Comparison of ENCODE assay signal across 8 cellular contexts in genomic region chr3:138417559-138417982, GRCh38. TPM values are rescaled to one million over a fixed set of nuclear protein-coding genes. Genes with fewer than 3 reads are reported as not detected.
DNase-seq lines count a peak whose midpoint lies in the region; ATAC-seq and TF ChIP-seq lines count a peak whose summit lies in the region.

No MANE protein-coding gene starts in this region.

- TF ChIP-seq CTCF in A673 (conservative IDR thresholded peaks at IDR 0.05; ENCODE audit: low read depth, low read length) (peak; percentile 92), WTC11 (IDR thresholded peaks at IDR 0.05) (peak; percentile 91), cardiac fibroblast (IDR thresholded peaks at IDR 0.05; ENCODE audit: low read depth, low read length) (peak; percentile 98), kidney epithelial cell (IDR thresholded peaks at IDR 0.05; ENCODE audit: insufficient read depth, low read length, poor library complexity, severe bottlenecking) (peak; percentile 98)

- CTCF ChIA-PET in A673 (lab: Charles Lee), result interaction anchor here (0.6 to 1.6 kb wide), 7 partner anchors 12 to 506 kb away, joined by 3 to 9 read pairs (median 3); no protein-coding TSS in a partner anchor
- CTCF ChIA-PET in WTC11 (lab: Charles Lee), result interaction anchor here (0.6 to 2.7 kb wide), 50 partner anchors 8 to 562 kb away, joined by 3 to 37 read pairs (median 5); partner anchors contain the start of genes ESYT3 and MRAS

- H3K4me3 ChIP-seq in A673 (ENCODE audit: low read depth, low read length, poor library complexity, severe bottlenecking) (no peak overlapping the region), cardiac fibroblast (replicated peaks in 1 of 2; ENCODE audit: low read depth in 2 of 2, low read length in 2 of 2) (no peak overlapping the region), kidney epithelial cell (ENCODE audit: low read depth, low read length) (no peak overlapping the region)

- no peaks in the 10 kb centered on the region for H3K9me3 ChIP-seq in A673 (ENCODE audit: low read depth, low read length, poor library complexity, severe bottlenecking)

- peaks cover 27% of the 10 kb centered on the region for H3K27me3 Mint-ChIP-seq in WTC11 (ENCODE audit: low read depth)

- H3K27ac ChIP-seq in A673 (ENCODE audit: low read depth, low read length, poor library complexity, severe bottlenecking), result no peak overlapping the region

- H3K36me3 Mint-ChIP-seq in WTC11, result peaks cover 22% of the 10 kb centered on the region

- H3K4me1 Mint-ChIP-seq in WTC11, result peaks cover 15% of the 10 kb centered on the region

- DNase-seq in A673 (ENCODE audit: low spot score), result peak; percentile 86
- peak; percentile 44 for DNase-seq in NCI-H2227 treated with DMSO at 0.1 percent for 48 hours (lab: John Stamatoyannopoulos, UW)
- peak; percentile 88 for DNase-seq in WTC11 (ENCODE audit: low spot score)
- peak; percentile 86 to 89 for DNase-seq in cardiac fibroblast (ENCODE audit: low read depth in 2 of 2)
- peak; percentile 39 for DNase-seq in kidney epithelial cell (ENCODE audit: low read depth)
- peak; percentile 40 to 43 for DNase-seq in stimulated activated CD4-positive, alpha-beta T cell treated with anti-CD3 and anti-CD28 coated beads, Interleukin-1b, Interleukin-23, amount 100 ng/mL, for 4 hours (ENCODE audit: low read depth in 2 of 2)

- H3K27ac Mint-ChIP-seq in WTC11, result no peak overlapping the region

- ATAC-seq in GM18519 (IDR thresholded peaks at IDR 0.05; ENCODE audit: low FRiP score, unreplicated experiment) (peak; percentile 42), HG03108 (IDR thresholded peaks at IDR 0.05; ENCODE audit: unreplicated experiment) (peak; percentile 43), WTC11 (peak; percentile 97)

- H3K27me3 ChIP-seq in A673 (replicated peaks; ENCODE audit: insufficient read depth, low read depth, low read length, poor library complexity) (no peaks in the 10 kb centered on the region), kidney epithelial cell (ENCODE audit: control insufficient read depth, insufficient read depth, low read length) (no peaks in the 10 kb centered on the region)

- intact Hi-C loops in A673 (cut with micrococcal nuclease; ENCODE audit: unreplicated experiment), result loop anchor here (1.0 to 5.0 kb wide), 2 partner anchors 506 to 910 kb away; no protein-coding TSS in a partner anchor

- POLR2A ChIA-PET in A673 (lab: Charles Lee; ENCODE audit: low non-redundant PET), result no interaction called here
- POLR2A ChIA-PET in WTC11 (lab: Charles Lee), result interaction anchor here (0.5 to 0.9 kb wide), 2 partner anchors 17 to 193 kb away, joined by 3 to 7 read pairs; partner anchors contain the start of gene ESYT3

- H3K4me1 ChIP-seq in A673 (ENCODE audit: insufficient read depth, low read length, poor library complexity, severe bottlenecking), result no peaks in the 10 kb centered on the region

- H3K9me3 Mint-ChIP-seq in WTC11, result peaks cover 35% of the 10 kb centered on the region

- BruUV-seq in A673 (replicated peaks; lab: Mats Ljungman, UMichigan), result no TSS peak

- H3K4me3 Mint-ChIP-seq in WTC11, result no peak overlapping the region

- H3K36me3 ChIP-seq in A673 (ENCODE audit: insufficient read depth, low read length, poor library complexity, severe bottlenecking), result no peaks in the 10 kb centered on the region
- no peaks in the 10 kb centered on the region for H3K36me3 ChIP-seq in kidney epithelial cell (ENCODE audit: control insufficient read depth, insufficient read depth, low read length)

TF ChIP-seq in WTC11, 78 proteins besides CTCF, POLR2A, EP300 and RAD21:
- no peak for TF ChIP-seq SMAD3 (CRISPR knock-in tag; IDR thresholded peaks at IDR 0.05; ENCODE audit: borderline replicate concordance)
- 0 out of 2 replicates have a peak, but pooled peaks have one; percentile 30 for TF ChIP-seq CBFB (CRISPR knock-in tag; IDR thresholded peaks at IDR 0.05; ENCODE audit: low read depth)
- TF ChIP-seq, protein P1, sequence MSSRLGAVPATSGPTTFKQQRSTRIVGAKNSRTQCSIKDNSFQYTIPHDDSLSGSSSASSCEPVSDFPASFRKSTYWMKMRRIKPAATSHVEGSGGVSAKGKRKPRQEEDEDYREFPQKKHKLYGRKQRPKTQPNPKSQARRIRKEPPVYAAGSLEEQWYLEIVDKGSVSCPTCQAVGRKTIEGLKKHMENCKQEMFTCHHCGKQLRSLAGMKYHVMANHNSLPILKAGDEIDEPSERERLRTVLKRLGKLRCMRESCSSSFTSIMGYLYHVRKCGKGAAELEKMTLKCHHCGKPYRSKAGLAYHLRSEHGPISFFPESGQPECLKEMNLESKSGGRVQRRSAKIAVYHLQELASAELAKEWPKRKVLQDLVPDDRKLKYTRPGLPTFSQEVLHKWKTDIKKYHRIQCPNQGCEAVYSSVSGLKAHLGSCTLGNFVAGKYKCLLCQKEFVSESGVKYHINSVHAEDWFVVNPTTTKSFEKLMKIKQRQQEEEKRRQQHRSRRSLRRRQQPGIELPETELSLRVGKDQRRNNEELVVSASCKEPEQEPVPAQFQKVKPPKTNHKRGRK (CRISPR knock-in tag; IDR thresholded peaks at IDR 0.05; ENCODE audit: borderline replicate concordance), result no peak
TF ChIP-seq in WTC11: peak in this region for 1.

RNA-seq across cellular contexts. Expression of gene ESYT3, which starts 16.8 kb away (rescaled TPM):
- total RNA-seq in A673 (2021), result 0.15 and 0.31 TPM in 2 replicates
- total RNA-seq in WTC11 (2021), result 4.4 to 6.4 TPM (median 5.7 TPM) in 3 replicates
- 1.9 and 3.5 TPM in 2 replicates for total RNA-seq in kidney epithelial cell

Comparison
In these comparisons a context has a peak if more than half of its experiments do, and no peak if none do; other contexts are left out.
1. ATAC-seq: peak in every context shown above with its lines; median percentile 97 in WTC11; 43 in HG03108; 42 in GM18519.